In genomic region chr14:92408186-92408585, GRCh38 we compare ENCODE assay signal across 12 cellular contexts.
A peak's percentile ranks its signal among the peaks of the same experiment; 100 is the strongest.
DNase-seq lines count a peak whose midpoint lies in the region; FAIRE-seq and TF ChIP-seq lines count a peak whose summit lies in the region.
"Had no signal": no experiment of that assay in that cellular context is flagged by ENCODE, and none has a peak within 500 bp of the region (broad histone marks: within the 10 kb centered on the region; RNA-seq: fewer than 3 reads in every experiment).

No MANE protein-coding gene starts in this region.

- no peak for FAIRE-seq in bronchial epithelial cell (lab: Jason Lieb, UNC)

- H3K4ac ChIP-seq in mesenchymal stem cell (ENCODE audit: low read depth in 1 of 2, low read length in 2 of 2) = no peak overlapping the region

- no peak overlapping the region for H2BK5ac ChIP-seq in mesenchymal stem cell (ENCODE audit: low read depth, low read length, poor library complexity, severe bottlenecking)

- no peak overlapping the region for H4K91ac ChIP-seq in mesenchymal stem cell (ENCODE audit: low read length)

- POLR2A ChIA-PET in OCI-LY7 (lab: Charles Lee) = no interaction called here

- peak; percentile 89 for DNase-seq in DMS153 (lab: John Stamatoyannopoulos, UW)
- peak; percentile 16 for DNase-seq in NCI-H146 treated with DMSO at 0.1 percent for 48 hours (lab: John Stamatoyannopoulos, UW; ENCODE audit: unreplicated experiment)
- DNase-seq in bronchial epithelial cell (ENCODE audit: low read depth) = peak; percentile 35
- peak; percentile 95 for DNase-seq in mesenchymal stem cell
- DNase-seq in OCI-LY7 (ENCODE audit: low spot score) = no peak
- DNase-seq in stimulated activated CD4-positive, alpha-beta T cell treated with anti-CD3 and anti-CD28 coated beads, Interleukin-2, amount 100 ng/mL, for 24 hours = no peak
- DNase-seq in Karpas-422 = no peak
- DNase-seq in stimulated activated CD4-positive, alpha-beta T cell treated with anti-CD3 and anti-CD28 coated beads, Interleukin-4, amount 100 ng/mL, for 4 hours = no peak
- DNase-seq: activated CD4-positive, alpha-beta T cell treated with anti-CD3 and anti-CD28 coated beads for 1 hour; activated gamma-delta T cell treated with Interleukin-2 at 50 U/mL for 16 hours; natural killer cell; NCI-H187 had no signal

- H3K18ac ChIP-seq in mesenchymal stem cell (ENCODE audit: low read depth in 1 of 2, low read length in 2 of 2) = peak overlapping the region in 1 of 2 experiments; percentile 41

- H3K4me2 ChIP-seq in mesenchymal stem cell (ENCODE audit: low read length, poor library complexity, severe bottlenecking) (no peak overlapping the region), OCI-LY7 (ENCODE audit: low read length) (no peak overlapping the region), Karpas-422 (ENCODE audit: low read depth, low read length, poor library complexity, severe bottlenecking) (no peak overlapping the region)

- no peaks in the 10 kb centered on the region for H3K79me2 ChIP-seq in OCI-LY7 (ENCODE audit: insufficient read depth, low read depth, low read length)
- no peaks in the 10 kb centered on the region for H3K79me2 ChIP-seq in Karpas-422 (ENCODE audit: low read length)

- H4K8ac ChIP-seq in mesenchymal stem cell (ENCODE audit: low read length) = no peak overlapping the region

- no peak overlapping the region for H2AK5ac ChIP-seq in mesenchymal stem cell (ENCODE audit: low read length, severe bottlenecking)

- H3K27ac ChIP-seq in mesenchymal stem cell (ENCODE audit: low read length, poor library complexity, severe bottlenecking) (no peak overlapping the region), OCI-LY7 (ENCODE audit: low read depth, low read length, poor library complexity, severe bottlenecking) (no peak overlapping the region), Karpas-422 (ENCODE audit: low read length) (no peak overlapping the region)

- intact Hi-C loops in OCI-LY7 (cut with micrococcal nuclease; ENCODE audit: unreplicated experiment) = no loop called here

- H3K4me3 ChIP-seq in bronchial epithelial cell (ENCODE audit: low read depth, low read length) (no peak overlapping the region), mesenchymal stem cell (ENCODE audit: insufficient read depth in 1 of 2, low read depth in 1 of 2, low read length in 2 of 2) (no peak overlapping the region), OCI-LY7 (ENCODE audit: low read depth, low read length, poor library complexity, severe bottlenecking) (no peak overlapping the region), Karpas-422 (ENCODE audit: low read length) (no peak overlapping the region)

- CTCF ChIA-PET in OCI-LY7 (lab: Charles Lee; ENCODE audit: unreplicated experiment) = no interaction called here

- no peak overlapping the region for H3K14ac ChIP-seq in mesenchymal stem cell (ENCODE audit: low read length in 2 of 2)

- TF ChIP-seq CTCF in bronchial epithelial cell (IDR thresholded peaks at IDR 0.05; ENCODE audit: insufficient read depth, low read length, severe bottlenecking) (no peak), OCI-LY7 (conservative IDR thresholded peaks at IDR 0.05; ENCODE audit: low read length) (no peak)

- H4K20me1 ChIP-seq in OCI-LY7 (ENCODE audit: insufficient read depth, low read length) (no peaks in the 10 kb centered on the region), Karpas-422 (ENCODE audit: insufficient read depth, low read depth, low read length) (no peaks in the 10 kb centered on the region)

- H2BK15ac ChIP-seq in mesenchymal stem cell (ENCODE audit: low read depth, poor library complexity, severe bottlenecking) = peak overlapping the region; percentile 79

- H3K27me3 ChIP-seq in bronchial epithelial cell (ENCODE audit: control insufficient read depth, insufficient read depth, low read length) = no peaks in the 10 kb centered on the region
- peaks cover 3 to 5% of the 10 kb centered on the region in 2 experiments for H3K27me3 ChIP-seq in mesenchymal stem cell (ENCODE audit: control insufficient read depth in 1 of 2, insufficient read depth in 1 of 2, low read length in 2 of 2)
- H3K27me3 ChIP-seq in Karpas-422 (ENCODE audit: low read length) = no peaks in the 10 kb centered on the region

- WGBS in mesenchymal stem cell = 55% methylated on average over 1 of the region's 1 CpG

- H3K9me3 ChIP-seq in mesenchymal stem cell (ENCODE audit: control insufficient read depth, low read length) = no peaks in the 10 kb centered on the region
- no peaks in the 10 kb centered on the region for H3K9me3 ChIP-seq in OCI-LY7 (ENCODE audit: low read length)
- H3K9me3 ChIP-seq in Karpas-422 (ENCODE audit: low read length) = no peaks in the 10 kb centered on the region

- BruUV-seq in OCI-LY7 (replicated peaks; lab: Mats Ljungman, UMichigan) = no TSS peak

- H3K79me1 ChIP-seq in mesenchymal stem cell (replicated peaks; ENCODE audit: low read length, poor library complexity, severe bottlenecking) = no peaks in the 10 kb centered on the region

- H3K23ac ChIP-seq in mesenchymal stem cell (ENCODE audit: low read length in 2 of 2) = no peak overlapping the region

- H2BK12ac ChIP-seq in mesenchymal stem cell (ENCODE audit: low read length in 2 of 2) = peak overlapping the region in 1 of 2 experiments; percentile 77

- no peak overlapping the region for H2AFZ ChIP-seq in mesenchymal stem cell (ENCODE audit: low read depth, low read length)
- no peak overlapping the region for H2AFZ ChIP-seq in OCI-LY7 (ENCODE audit: low read length)
- H2AFZ ChIP-seq in Karpas-422 (ENCODE audit: low read length) = no peak overlapping the region

- peak overlapping the region; percentile 56 for H3K9ac ChIP-seq in mesenchymal stem cell (ENCODE audit: low read length)
- H3K9ac ChIP-seq in Karpas-422 (ENCODE audit: low read length) = no peak overlapping the region

- no peak overlapping the region for H2BK120ac ChIP-seq in mesenchymal stem cell (ENCODE audit: low read depth, low read length)

- H3K9me2 ChIP-seq in OCI-LY7 (ENCODE audit: insufficient read depth, low read length) = no peaks in the 10 kb centered on the region
- no peaks in the 10 kb centered on the region for H3K9me2 ChIP-seq in Karpas-422 (replicated peaks; ENCODE audit: insufficient read depth, low read length)

- no peaks in the 10 kb centered on the region for H3K4me1 ChIP-seq in mesenchymal stem cell (ENCODE audit: control insufficient read depth, insufficient read depth, low read depth, low read length)
- no peaks in the 10 kb centered on the region for H3K4me1 ChIP-seq in OCI-LY7 (ENCODE audit: insufficient read depth, low read length, poor library complexity, severe bottlenecking)
- no peaks in the 10 kb centered on the region for H3K4me1 ChIP-seq in Karpas-422 (ENCODE audit: low read length)

- no peaks in the 10 kb centered on the region for H3K36me3 ChIP-seq in bronchial epithelial cell (ENCODE audit: control insufficient read depth, insufficient read depth, low read length)
- no peaks in the 10 kb centered on the region for H3K36me3 ChIP-seq in mesenchymal stem cell (ENCODE audit: control insufficient read depth in 1 of 2, insufficient read depth in 2 of 2, low read depth in 1 of 2, low read length in 2 of 2)
- no peaks in the 10 kb centered on the region for H3K36me3 ChIP-seq in OCI-LY7 (ENCODE audit: insufficient read depth, low read length)
- no peaks in the 10 kb centered on the region for H3K36me3 ChIP-seq in Karpas-422 (ENCODE audit: insufficient read depth, low read length)

Comparison
In these comparisons a context has a peak if more than half of its experiments do, and no peak if none do; other contexts are left out.
1. DNase-seq: peak in DMS153 (single experiment), NCI-H146 treated with DMSO at 0.1 percent for 48 hours (single experiment), bronchial epithelial cell (single experiment) and mesenchymal stem cell (single experiment); none in OCI-LY7 (single experiment), stimulated activated CD4-positive, alpha-beta T cell treated with anti-CD3 and anti-CD28 coated beads, Interleukin-2, amount 100 ng/mL, for 24 hours (0 of 2), Karpas-422 (single experiment) and stimulated activated CD4-positive, alpha-beta T cell treated with anti-CD3 and anti-CD28 coated beads, Interleukin-4, amount 100 ng/mL, for 4 hours (0 of 2).